ENCODE assay signal across 1 cellular context in the genomic region with DNA sequence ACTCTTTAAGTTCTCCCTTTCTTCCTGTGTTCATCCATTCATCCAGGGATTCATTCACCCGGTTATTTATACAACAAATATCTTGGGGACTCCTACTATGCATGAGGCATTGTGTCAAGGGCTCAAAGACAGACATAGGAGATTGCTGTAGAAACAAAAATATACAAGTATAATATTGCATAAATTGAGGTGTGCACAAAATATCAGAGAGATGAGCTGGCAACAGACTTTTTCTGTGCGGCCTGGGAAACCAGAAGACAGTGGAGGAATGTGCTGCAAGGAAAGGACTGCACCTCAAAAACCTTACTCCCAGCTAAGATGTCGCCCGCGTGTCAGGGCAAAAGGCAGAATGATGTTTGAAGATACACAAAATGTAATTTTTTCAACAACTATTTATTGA.
TF ChIP-seq lines count a peak whose summit lies in the region.

No MANE protein-coding gene starts in this region.

TF ChIP-seq in IMR-90, 13 proteins besides CTCF, POLR2A, EP300 and RAD21 (continued from another document):
- TF ChIP-seq SMC3 (IDR thresholded peaks at IDR 0.05; ENCODE audit: low read depth, low read length), result no peak
TF ChIP-seq in IMR-90: peak in this region for 0.
